1 cellular context compared by ENCODE assay signal in genomic region chr1:110155878-110156522, GRCh38.
TF ChIP-seq lines count a peak whose summit lies in the region.

No MANE protein-coding gene starts in this region.

TF ChIP-seq in HepG2, 621 proteins besides CTCF, POLR2A, EP300 and RAD21 (continued from another document):
- TF ChIP-seq SNAPC4 (CRISPR knock-in tag; IDR thresholded peaks at IDR 0.05) (peak; percentile 44; the same call in 1 of the 2 replicates), ZSCAN20 (CRISPR knock-in tag; IDR thresholded peaks at IDR 0.05; ENCODE audit: borderline replicate concordance) (no peak), RNF219 (CRISPR knock-in tag; IDR thresholded peaks at IDR 0.05) (no peak), MIXL1 (CRISPR knock-in tag; IDR thresholded peaks at IDR 0.05) (peak; percentile 39; the same call in 1 of the 2 replicates), RXRB (CRISPR knock-in tag; IDR thresholded peaks at IDR 0.05; ENCODE audit: borderline replicate concordance) (0 out of 2 replicates have a peak, but pooled peaks have one; percentile 23), NFKB2 (CRISPR knock-in tag; IDR thresholded peaks at IDR 0.05; ENCODE audit: borderline replicate concordance) (peak; percentile 48; the same call in 1 of the 2 replicates), ZBTB38 (CRISPR knock-in tag; IDR thresholded peaks at IDR 0.05) (no peak), SSRP1 (CRISPR knock-in tag; IDR thresholded peaks at IDR 0.05) (no peak), MBD4 (IDR thresholded peaks at IDR 0.05; ENCODE audit: borderline replicate concordance, low read length) (no peak), PHF5A (CRISPR knock-in tag; IDR thresholded peaks at IDR 0.05; ENCODE audit: low read depth, unreplicated experiment) (no peak), ZBTB26 (CRISPR knock-in tag; IDR thresholded peaks at IDR 0.05; ENCODE audit: borderline replicate concordance) (peak; percentile 80), E2F5 (CRISPR knock-in tag; conservative IDR thresholded peaks at IDR 0.05) (no peak), ZFAT (CRISPR knock-in tag; conservative IDR thresholded peaks at IDR 0.05) (no peak), E2F1 (CRISPR knock-in tag; IDR thresholded peaks at IDR 0.05) (no peak), JUNB (CRISPR knock-in tag; IDR thresholded peaks at IDR 0.05; ENCODE audit: borderline replicate concordance) (no peak), ZNF547 (CRISPR knock-in tag; IDR thresholded peaks at IDR 0.05) (no peak), IKZF1 (IDR thresholded peaks at IDR 0.05) (no peak), MTF2 (CRISPR knock-in tag; IDR thresholded peaks at IDR 0.05; ENCODE audit: borderline replicate concordance) (no peak), TOPORS (CRISPR knock-in tag; IDR thresholded peaks at IDR 0.05) (0 out of 2 replicates have a peak, but pooled peaks have one; percentile 40), DRAP1 (CRISPR knock-in tag; IDR thresholded peaks at IDR 0.05) (no peak), ZNF446 (CRISPR knock-in tag; IDR thresholded peaks at IDR 0.05) (no peak), ZSCAN12 (CRISPR knock-in tag; IDR thresholded peaks at IDR 0.05) (no peak), ARID4A (CRISPR knock-in tag; IDR thresholded peaks at IDR 0.05; ENCODE audit: borderline replicate concordance) (no peak), HBP1 (CRISPR knock-in tag; IDR thresholded peaks at IDR 0.05; ENCODE audit: low read depth) (peak; percentile 81; the same call in 1 of the 2 replicates), ZNF530 (CRISPR knock-in tag; IDR thresholded peaks at IDR 0.05; ENCODE audit: low read depth) (no peak), ZSCAN22 (CRISPR knock-in tag; IDR thresholded peaks at IDR 0.05) (no peak), RELA (CRISPR knock-in tag; IDR thresholded peaks at IDR 0.05) (no peak), ZNF235 (CRISPR knock-in tag; IDR thresholded peaks at IDR 0.05; ENCODE audit: borderline replicate concordance) (0 out of 2 replicates have a peak, but pooled peaks have one; percentile 61), ZNF878 (CRISPR knock-in tag; IDR thresholded peaks at IDR 0.05) (no peak), CEBPB (IDR thresholded peaks at IDR 0.05; ENCODE audit: borderline replicate concordance, low read depth, low read length) (peak; percentile 4; the same call in 1 of the 2 replicates), MAX (IDR thresholded peaks at IDR 0.05) (no peak), MEIS2 (CRISPR knock-in tag; IDR thresholded peaks at IDR 0.05) (peak; percentile 67; the same call in 1 of the 2 replicates), TCF7L2 (IDR thresholded peaks at IDR 0.05; ENCODE audit: low read depth, low read length) (no peak), SIX4 (CRISPR knock-in tag; IDR thresholded peaks at IDR 0.05) (no peak), ADNP (CRISPR knock-in tag; IDR thresholded peaks at IDR 0.05) (no peak), EZH2 (conservative IDR thresholded peaks at IDR 0.05; ENCODE audit: low read depth, low read length) (no peak)
